Comparison of ENCODE assay signal across 1 cellular context in the genomic region with DNA sequence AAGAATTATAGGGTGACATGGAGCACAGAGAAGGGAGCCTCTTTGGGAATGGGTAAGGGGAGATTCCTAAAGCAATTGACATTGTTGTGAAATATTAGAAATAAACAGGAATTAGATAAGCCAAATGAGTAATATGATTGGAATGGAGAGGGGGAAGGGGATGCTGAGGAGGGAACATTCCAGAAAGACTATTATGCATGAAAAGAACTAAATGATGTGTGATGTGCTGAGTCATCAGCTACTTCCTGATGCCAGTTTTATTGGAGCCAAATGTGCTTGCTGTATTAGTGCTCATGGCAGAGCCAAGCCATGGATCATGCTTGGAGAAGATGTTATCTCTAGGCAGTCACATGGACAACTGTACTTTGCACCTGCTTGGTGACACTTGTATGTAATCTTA.
TF ChIP-seq lines count a peak whose summit lies in the region.

No MANE protein-coding gene starts in this region.

TF ChIP-seq in IMR-90, 13 proteins besides CTCF, POLR2A, EP300 and RAD21 (continued from another document):
- TF ChIP-seq, protein P1, sequence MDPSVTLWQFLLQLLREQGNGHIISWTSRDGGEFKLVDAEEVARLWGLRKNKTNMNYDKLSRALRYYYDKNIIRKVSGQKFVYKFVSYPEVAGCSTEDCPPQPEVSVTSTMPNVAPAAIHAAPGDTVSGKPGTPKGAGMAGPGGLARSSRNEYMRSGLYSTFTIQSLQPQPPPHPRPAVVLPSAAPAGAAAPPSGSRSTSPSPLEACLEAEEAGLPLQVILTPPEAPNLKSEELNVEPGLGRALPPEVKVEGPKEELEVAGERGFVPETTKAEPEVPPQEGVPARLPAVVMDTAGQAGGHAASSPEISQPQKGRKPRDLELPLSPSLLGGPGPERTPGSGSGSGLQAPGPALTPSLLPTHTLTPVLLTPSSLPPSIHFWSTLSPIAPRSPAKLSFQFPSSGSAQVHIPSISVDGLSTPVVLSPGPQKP (IDR thresholded peaks at IDR 0.05; ENCODE audit: borderline replicate concordance, low read depth, low read length), result no peak
- TF ChIP-seq SMC3 (IDR thresholded peaks at IDR 0.05; ENCODE audit: low read depth, low read length) (no peak), MXI1 (IDR thresholded peaks at IDR 0.05; ENCODE audit: borderline replicate concordance, low read depth, low read length) (no peak), CEBPB (IDR thresholded peaks at IDR 0.05; ENCODE audit: low read depth, low read length) (peak; percentile 71), MAZ (IDR thresholded peaks at IDR 0.05; ENCODE audit: borderline replicate concordance, low read depth, low read length) (no peak), NFE2L2 (IDR thresholded peaks at IDR 0.05; ENCODE audit: low read depth, low read length) (peak; percentile 90), MAFK (IDR thresholded peaks at IDR 0.05; ENCODE audit: low read depth, low read length) (peak; percentile 94)
